21 cellular contexts compared by ENCODE assay signal in genomic region chr10:124381011-124381591, GRCh38. TPM values are rescaled to one million over a fixed set of nuclear protein-coding genes. Genes with fewer than 3 reads are reported as not detected.
DNase-seq lines count a peak whose midpoint lies in the region; ATAC-seq and TF ChIP-seq lines count a peak whose summit lies in the region.
"Had no signal": no experiment of that assay in that cellular context is flagged by ENCODE, and none has a peak within 500 bp of the region (broad histone marks: within the 10 kb centered on the region; RNA-seq: fewer than 3 reads in every experiment).

No MANE protein-coding gene starts in this region.

- H3K27me3 ChIP-seq in endodermal cell (ENCODE audit: control insufficient read depth, insufficient read depth, low read length, poor library complexity, severe bottlenecking): no peaks in the 10 kb centered on the region
- peaks cover 0 to 6% (median 0%) of the 10 kb centered on the region in 3 donors for H3K27me3 ChIP-seq in sigmoid colon
- H3K27me3 ChIP-seq: neural progenitor cell had no signal

- no peaks in the 10 kb centered on the region for H3K36me3 Mint-ChIP-seq in endodermal cell (ENCODE audit: low read depth)
- H3K36me3 Mint-ChIP-seq: IgD-negative memory B cell, neural progenitor cell had no signal

- no peaks in the 10 kb centered on the region for H3K4me1 Mint-ChIP-seq in endodermal cell

- H3K4me3 ChIP-seq in endodermal cell (ENCODE audit: low read length): no peak overlapping the region
- H3K4me3 ChIP-seq in sigmoid colon: no peak overlapping the region
- no peak overlapping the region for H3K4me3 ChIP-seq in foreskin fibroblast (ENCODE audit: low read depth in 1 of 2, low read length in 2 of 2)
- H3K4me3 ChIP-seq: neural progenitor cell had no signal

- no peak overlapping the region for H3K9ac ChIP-seq in endodermal cell (ENCODE audit: extremely low read depth, low read length, poor library complexity, severe bottlenecking)
- H3K9ac ChIP-seq: neural progenitor cell had no signal

- H3K9me3 ChIP-seq in endodermal cell (ENCODE audit: control insufficient read depth, low read length): no peaks in the 10 kb centered on the region
- H3K9me3 ChIP-seq in sigmoid colon: no peaks in the 10 kb centered on the region

- peaks cover 8% of the 10 kb centered on the region for H3K27me3 Mint-ChIP-seq in endodermal cell (ENCODE audit: insufficient read depth)

- no peaks in the 10 kb centered on the region for H3K9me3 Mint-ChIP-seq in endodermal cell
- H3K9me3 Mint-ChIP-seq: IgD-negative memory B cell, neural progenitor cell had no signal

- no peak for TF ChIP-seq CTCF in endodermal cell (conservative IDR thresholded peaks at IDR 0.05)
- TF ChIP-seq CTCF in sigmoid colon (IDR thresholded peaks at IDR 0.05): no peak
- no peak for TF ChIP-seq CTCF in foreskin fibroblast (IDR thresholded peaks at IDR 0.05; ENCODE audit: low read depth, low read length)

- H3K36me3 ChIP-seq in endodermal cell (ENCODE audit: control insufficient read depth, insufficient read depth, low read length) (no peaks in the 10 kb centered on the region), sigmoid colon (no peaks in the 10 kb centered on the region)
- H3K36me3 ChIP-seq: neural progenitor cell had no signal

- H3K4me1 ChIP-seq in endodermal cell (ENCODE audit: control insufficient read depth, insufficient read depth, low read length): no peaks in the 10 kb centered on the region
- H3K4me1 ChIP-seq in sigmoid colon: no peaks in the 10 kb centered on the region

- no peak for TF ChIP-seq EP300 in sigmoid colon (IDR thresholded peaks at IDR 0.05)

- 93% methylated on average over 16 to 18 of the region's 18 CpGs for WGBS in endodermal cell (ENCODE audit: insufficient coverage in 1 of 2, insufficient read length in 1 of 2), 2 experiments
- 9 to 25% methylated on average over 18 of the region's 18 CpGs for WGBS in sigmoid colon, 2 donors

- TF ChIP-seq POLR2A in sigmoid colon (IDR thresholded peaks at IDR 0.05): no peak

- no peak for ATAC-seq in HG02623 (IDR thresholded peaks at IDR 0.05; ENCODE audit: unreplicated experiment)
- no peak for ATAC-seq in HG03108 (IDR thresholded peaks at IDR 0.05; ENCODE audit: unreplicated experiment)
- ATAC-seq: left colon had no signal

- H3K27ac ChIP-seq in endodermal cell (ENCODE audit: low read depth, low read length) (no peak overlapping the region), sigmoid colon (no peak overlapping the region)
- H3K27ac ChIP-seq: neural progenitor cell had no signal

- H3K4me3 Mint-ChIP-seq in endodermal cell: no peak overlapping the region
- H3K4me3 Mint-ChIP-seq: neural progenitor cell had no signal

- intact Hi-C loops in sigmoid colon (cut with DNase I): no loop called here

- H3K27ac Mint-ChIP-seq in endodermal cell: no peak overlapping the region
- H3K27ac Mint-ChIP-seq: IgD-negative memory B cell, neural progenitor cell had no signal

- DNase-seq in NCI-H1417 (lab: John Stamatoyannopoulos, UW) (peak; percentile 2 to 55 (median 21)), NCI-H1417 treated with DMSO at 0.1 percent for 48 hours (lab: John Stamatoyannopoulos, UW) (no peak), endodermal cell (peak; percentile 35), sigmoid colon (peak; percentile 34), foreskin fibroblast (no peak)
- DNase-seq: 8988T; activated CD4-positive, alpha-beta T cell treated with anti-CD3 and anti-CD28 coated beads for 48 hours; activated CD8-positive, alpha-beta memory T cell treated with anti-CD3 and anti-CD28 coated beads, Interleukin-2, amount 50 U/mL, for 4 hours; anterior cingulate cortex; DMS 273 treated with DMSO at 0.1 percent for 48 hours; foreskin melanocyte; MV-4-11; NCI-H2029; NCI-H526 treated with DMSO at 0.1 percent for 48 hours; stimulated activated CD4-positive, alpha-beta T cell treated with anti-CD3 and anti-CD28 coated beads, Interleukin-12 subunit alpha, Interleukin-12 subunit beta, amount 100 ng/mL, for 4 hours had no signal

TF ChIP-seq in PFSK-1, 5 proteins besides CTCF, POLR2A, EP300 and RAD21:
- peak; percentile 25 for TF ChIP-seq FOXP2 (optimal IDR thresholded peaks at IDR 0.05; ENCODE audit: borderline replicate concordance, extremely low read depth, extremely low read length, insufficient read depth)
- no peak for TF ChIP-seq POLR2AphosphoS5 (IDR thresholded peaks at IDR 0.05; ENCODE audit: low read depth, low read length)
- TF ChIP-seq TAF1 (IDR thresholded peaks at IDR 0.05; ENCODE audit: borderline replicate concordance, insufficient read depth, low read length): no peak
- TF ChIP-seq SIN3A (IDR thresholded peaks at IDR 0.05; ENCODE audit: borderline replicate concordance, insufficient read depth, low read length): 0 out of 2 replicates have a peak, but pooled peaks have one; percentile 24
- TF ChIP-seq REST (IDR thresholded peaks at IDR 0.05; ENCODE audit: insufficient read depth in 1 of 2, low read depth in 2 of 2, low read length in 2 of 2): no peak
TF ChIP-seq in PFSK-1: peak in this region for 2.

RNA-seq across cellular contexts. Expression of gene OAT, which starts 37.6 kb away (rescaled TPM):
- 23.6 TPM for polyA plus RNA-seq in PFSK-1 (2012; ENCODE audit: insufficient read length, low read depth)
- total RNA-seq in endodermal cell: 10 to 100 TPM; 58.6 to 71.6 TPM
- 36.5 TPM for polyA plus RNA-seq in endodermal cell (2013, experiment 1 of 2)
- polyA plus RNA-seq in endodermal cell (2013, experiment 2 of 2): 37.6 TPM
- 100 to 1,000 TPM; 117 to 147 (median 131) TPM for total RNA-seq in sigmoid colon
- 10 to 100 TPM; 37.9 to 82.8 (median 54.7) TPM for polyA plus RNA-seq in sigmoid colon

Comparison
In these comparisons a context has a peak if more than half of its experiments do, and no peak if none do; other contexts are left out.
1. DNase-seq: peak in NCI-H1417 (3 of 3), endodermal cell (single experiment) and sigmoid colon (single experiment); none in NCI-H1417 treated with DMSO at 0.1 percent for 48 hours (single experiment) and foreskin fibroblast (0 of 2).